ENCODE assay signal across 22 cellular contexts in genomic region chr3:128310286-128311058, GRCh38.
A peak's percentile ranks its signal among the peaks of the same experiment; 100 is the strongest.
DNase-seq lines count a peak whose midpoint lies in the region; ATAC-seq and TF ChIP-seq lines count a peak whose summit lies in the region.
"Had no signal": no experiment of that assay in that cellular context is flagged by ENCODE, and none has a peak within 500 bp of the region (broad histone marks: within the 10 kb centered on the region; RNA-seq: fewer than 3 reads in every experiment).

No MANE protein-coding gene starts in this region.

- 71% methylated on average over 4 of the region's 4 CpGs for WGBS in right cardiac atrium
- 57 to 70% methylated on average over 4 of the region's 4 CpGs for WGBS in thyroid gland, 2 donors

- no peaks in the 10 kb centered on the region for H3K9me3 Mint-ChIP-seq in activated T-helper 2 cell treated with anti-CD3 and anti-CD28 coated beads, Interferon-gamma antibody, Interleukin-2, Interleukin-4, amounts not matched to agents 10 μg/mL and 5 μg/mL and 100 μg/mL, durations not matched to agents 14 hours and 24 hours and 36 hours
- H3K9me3 Mint-ChIP-seq: activated naive CD4-positive, alpha-beta T cell treated with anti-CD3 and anti-CD28 coated beads, Interleukin-2, amount 10 ng/mL, durations not matched to agents 7 days and 5 days; mesothelial cell of epicardium; nephron had no signal

- H3K27me3 Mint-ChIP-seq in activated T-helper 2 cell treated with anti-CD3 and anti-CD28 coated beads, Interferon-gamma antibody, Interleukin-2, Interleukin-4, amounts not matched to agents 10 μg/mL and 5 μg/mL and 100 μg/mL, durations not matched to agents 14 hours and 24 hours and 36 hours (ENCODE audit: low read depth): no peaks in the 10 kb centered on the region
- H3K27me3 Mint-ChIP-seq: activated naive CD4-positive, alpha-beta T cell treated with anti-CD3 and anti-CD28 coated beads, Interleukin-2, amount 10 ng/mL, durations not matched to agents 7 days and 5 days had no signal

- no peak for TF ChIP-seq POLR2A in thyroid gland (IDR thresholded peaks at IDR 0.05)

- no peaks in the 10 kb centered on the region for H3K36me3 ChIP-seq in thyroid gland
- H3K36me3 ChIP-seq: sigmoid colon, SJCRH30 had no signal

- H3K27me3 ChIP-seq in right cardiac atrium (ENCODE audit: control insufficient read depth, insufficient read depth) (no peaks in the 10 kb centered on the region), thyroid gland (no peaks in the 10 kb centered on the region)
- H3K27me3 ChIP-seq: sigmoid colon, SJCRH30 had no signal

- no peaks in the 10 kb centered on the region for H3K9me3 ChIP-seq in right cardiac atrium (ENCODE audit: control insufficient read depth, low read length)
- no peaks in the 10 kb centered on the region for H3K9me3 ChIP-seq in thyroid gland
- H3K9me3 ChIP-seq: A549, sigmoid colon, SJCRH30 had no signal

- H3K4me1 Mint-ChIP-seq in activated T-helper 2 cell treated with anti-CD3 and anti-CD28 coated beads, Interferon-gamma antibody, Interleukin-2, Interleukin-4, amounts not matched to agents 10 μg/mL and 5 μg/mL and 100 μg/mL, durations not matched to agents 14 hours and 24 hours and 36 hours (ENCODE audit: low read depth): no peaks in the 10 kb centered on the region

- H3K4me3 Mint-ChIP-seq in activated T-helper 2 cell treated with anti-CD3 and anti-CD28 coated beads, Interferon-gamma antibody, Interleukin-2, Interleukin-4, amounts not matched to agents 10 μg/mL and 5 μg/mL and 100 μg/mL, durations not matched to agents 14 hours and 24 hours and 36 hours (ENCODE audit: low read depth): no peak overlapping the region
- H3K4me3 Mint-ChIP-seq: activated naive CD4-positive, alpha-beta T cell treated with anti-CD3 and anti-CD28 coated beads, Interleukin-2, amount 10 ng/mL, durations not matched to agents 7 days and 5 days; mesothelial cell of epicardium; nephron had no signal

- DNase-seq in activated CD8-positive, alpha-beta memory T cell treated with anti-CD3 and anti-CD28 coated beads for 24 hours: peak; percentile 37
- DNase-seq in activated CD8-positive, alpha-beta memory T cell treated with anti-CD3 and anti-CD28 coated beads, Interleukin-2, amount 50 U/mL, for 4 hours: no peak
- peak; percentile 3 for DNase-seq in activated T-helper 2 cell treated with anti-CD3 and anti-CD28 coated beads, Interferon-gamma antibody, Interleukin-2, Interleukin-4, amounts not matched to agents 10 μg/mL and 5 μg/mL and 100 μg/mL, durations not matched to agents 14 hours and 24 hours and 36 hours (ENCODE audit: low spot score)
- DNase-seq in right cardiac atrium (no peak), thyroid gland (peak; percentile 23 to 37), OCI-M2 (lab: John Stamatoyannopoulos, UW; ENCODE audit: unreplicated experiment) (no peak)
- DNase-seq: activated naive CD4-positive, alpha-beta T cell treated with anti-CD3 and anti-CD28 coated beads, Interleukin-2, amount 10 ng/mL, durations not matched to agents 7 days and 5 days; DND-41; glutamatergic neuron; GOT3; left colon; posterior cingulate gyrus; sigmoid colon; SJCRH30; trophoblast cell had no signal

- peaks cover 15% of the 10 kb centered on the region for H3K4me1 ChIP-seq in right cardiac atrium (ENCODE audit: control insufficient read depth, insufficient read depth, low read length)
- peaks cover 11 to 25% of the 10 kb centered on the region in 2 donors for H3K4me1 ChIP-seq in thyroid gland
- H3K4me1 ChIP-seq: A549, sigmoid colon, SJCRH30 had no signal

- no peak for TF ChIP-seq CTCF in thyroid gland (IDR thresholded peaks at IDR 0.05)

- intact Hi-C loops in activated T-helper 2 cell treated with anti-CD3 and anti-CD28 coated beads, Interferon-gamma antibody, Interleukin-2, Interleukin-4, amounts not matched to agents 10 μg/mL and 5 μg/mL and 100 μg/mL, durations not matched to agents 14 hours and 24 hours and 36 hours (cut with micrococcal nuclease): no loop called here
- intact Hi-C loops in right cardiac atrium (cut with DNase I): loop anchor here in 1 of 4 donors (10.0 kb wide), 2 partner anchors 136 to 226 kb away; no protein-coding TSS in a partner anchor
- intact Hi-C loops in thyroid gland (cut with DNase I): no loop called here

- H3K27ac ChIP-seq in right cardiac atrium (ENCODE audit: low read length): peak overlapping the region; percentile 11
- peak overlapping the region in 2 of 3 donors; percentile 20 to 73 for H3K27ac ChIP-seq in thyroid gland
- H3K27ac ChIP-seq: A549, epithelial cell of prostate, sigmoid colon, SJCRH30 had no signal

- peaks cover 3% of the 10 kb centered on the region for H3K36me3 Mint-ChIP-seq in activated T-helper 2 cell treated with anti-CD3 and anti-CD28 coated beads, Interferon-gamma antibody, Interleukin-2, Interleukin-4, amounts not matched to agents 10 μg/mL and 5 μg/mL and 100 μg/mL, durations not matched to agents 14 hours and 24 hours and 36 hours (ENCODE audit: low read depth)

- ATAC-seq in right cardiac atrium (peak; percentile 25 to 49), HG03159 (IDR thresholded peaks at IDR 0.05; ENCODE audit: unreplicated experiment) (no peak), GM18520 (IDR thresholded peaks at IDR 0.05; ENCODE audit: unreplicated experiment) (no peak)
- ATAC-seq: A549, left colon, Panc1 had no signal

- H3K4me3 ChIP-seq in right cardiac atrium (ENCODE audit: low read length) (no peak overlapping the region), thyroid gland (replicated peaks in 1 of 3) (no peak overlapping the region)
- H3K4me3 ChIP-seq: A549, sigmoid colon, SJCRH30 had no signal

- no peak overlapping the region for H3K27ac Mint-ChIP-seq in activated T-helper 2 cell treated with anti-CD3 and anti-CD28 coated beads, Interferon-gamma antibody, Interleukin-2, Interleukin-4, amounts not matched to agents 10 μg/mL and 5 μg/mL and 100 μg/mL, durations not matched to agents 14 hours and 24 hours and 36 hours
- H3K27ac Mint-ChIP-seq: activated naive CD4-positive, alpha-beta T cell treated with anti-CD3 and anti-CD28 coated beads, Interleukin-2, amount 10 ng/mL, durations not matched to agents 7 days and 5 days; mesothelial cell of epicardium had no signal

Comparison
In these comparisons a context has a peak if more than half of its experiments do, and no peak if none do; other contexts are left out.
1. DNase-seq: peak in activated CD8-positive, alpha-beta memory T cell treated with anti-CD3 and anti-CD28 coated beads for 24 hours (single experiment), activated T-helper 2 cell treated with anti-CD3 and anti-CD28 coated beads, Interferon-gamma antibody, Interleukin-2, Interleukin-4, amounts not matched to agents 10 μg/mL and 5 μg/mL and 100 μg/mL, durations not matched to agents 14 hours and 24 hours and 36 hours (single experiment) and thyroid gland (2 of 2); none in activated CD8-positive, alpha-beta memory T cell treated with anti-CD3 and anti-CD28 coated beads, Interleukin-2, amount 50 U/mL, for 4 hours (single experiment), right cardiac atrium (0 of 3) and OCI-M2 (single experiment).
2. ATAC-seq: peak in right cardiac atrium (2 of 2); none in HG03159 (single experiment) and GM18520 (single experiment).